9 cellular contexts compared by ENCODE assay signal in the genomic region with DNA sequence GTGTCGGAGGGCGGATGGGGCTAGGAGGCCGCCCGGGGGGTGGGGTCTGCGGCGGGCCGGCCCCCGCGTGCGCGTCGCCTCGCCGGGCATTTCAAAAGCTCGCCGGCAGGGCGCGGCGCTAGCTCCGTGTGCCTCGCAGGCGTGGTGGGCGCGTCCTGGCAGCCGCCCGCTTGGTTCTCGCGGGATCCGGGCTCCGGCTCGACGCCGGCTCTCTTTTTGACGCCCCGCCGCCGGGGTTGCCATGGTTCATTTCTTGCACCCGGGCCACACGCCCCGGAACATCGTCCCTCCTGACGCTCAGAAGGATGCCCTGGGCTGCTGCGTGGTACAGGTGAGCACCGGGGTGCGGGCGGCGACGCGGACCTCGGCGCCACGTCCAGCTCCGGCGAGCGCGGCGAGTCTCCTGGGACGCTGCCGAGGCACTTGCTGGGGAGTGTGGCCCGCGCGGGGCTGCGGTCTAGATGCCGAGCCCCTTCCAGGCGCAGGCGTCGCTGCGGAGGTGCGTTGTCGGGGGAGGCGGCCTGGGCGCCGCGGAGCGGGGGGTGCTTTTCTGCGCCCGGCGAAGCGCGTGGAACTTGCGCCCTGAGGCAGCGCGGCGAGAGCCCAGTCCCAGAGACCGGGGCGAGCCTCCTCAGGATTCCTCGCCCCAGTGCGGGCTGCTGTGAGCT. TPM values are rescaled to one million over a fixed set of nuclear protein-coding genes. Genes with fewer than 3 reads are reported as not detected.
DNase-seq lines count a peak whose midpoint lies in the region; ATAC-seq and TF ChIP-seq lines count a peak whose summit lies in the region.
"Had no signal": no experiment of that assay in that cellular context is flagged by ENCODE, and none has a peak within 500 bp of the region (broad histone marks: within the 10 kb centered on the region; RNA-seq: fewer than 3 reads in every experiment).

A gene (plus strand): TSS at position 118 of the 668 bp plus-strand sequence. CDS start 124 bp downstream, at position 242.

- CTCF ChIA-PET in PC-3 (lab: Charles Lee), result no interaction called here

- peak within 1 kb of the TSS; percentile 73 for H3K4me2 ChIP-seq in PC-3 (ENCODE audit: low read length)

- H2AFZ ChIP-seq in PC-3 (ENCODE audit: low read length), result peak within 1 kb of the TSS; percentile 81

- no peaks in the 10 kb centered on the region for H4K20me1 ChIP-seq in PC-3 (ENCODE audit: low read length)

- H3K27me3 ChIP-seq in PC-3 (ENCODE audit: low read length), result no peaks in the 10 kb centered on the region
- H3K27me3 ChIP-seq: SJCRH30 had no signal

- no peaks in the 10 kb centered on the region for H3F3A ChIP-seq in PC-3 (ENCODE audit: low read length, unreplicated experiment)

- POLR2A ChIA-PET in PC-3 (lab: Charles Lee; ENCODE audit: unreplicated experiment), result no interaction called here

- DNase-seq in CD1c-positive myeloid dendritic cell (ENCODE audit: extremely low spot score) (peak; percentile 65), HPDE6-E6E7 (ENCODE audit: extremely low spot score) (peak; percentile 90), PC-3 (peak; percentile 60), activated gamma-delta T cell (lab: John Stamatoyannopoulos, UW) (peak; percentile 32), glomerular visceral epithelial cell (ENCODE audit: extremely low spot score) (peak; percentile 95), renal cortical epithelial cell (ENCODE audit: low read depth) (peak; percentile 51), cerebellar nuclear complex (lab: John Stamatoyannopoulos, UW) (no peak)

- no TSS peak for BruUV-seq in PC-3 (replicated peaks; lab: Mats Ljungman, UMichigan)

- TF ChIP-seq CTCF in PC-3 (conservative IDR thresholded peaks at IDR 0.05; ENCODE audit: low read depth, low read length), result no peak

- peak; percentile 89 for ATAC-seq in GM19395 (IDR thresholded peaks at IDR 0.05; ENCODE audit: unreplicated experiment)
- ATAC-seq in PC-3, result peak; percentile 97

- H3K4me1 ChIP-seq in PC-3 (ENCODE audit: insufficient read depth, low read length), result no peaks in the 10 kb centered on the region
- H3K4me1 ChIP-seq: SJCRH30 had no signal

- peak within 1 kb of the TSS; percentile 38; the same call in 1 of the 2 replicates for H3K4me3 ChIP-seq in PC-3 (ENCODE audit: low read length)
- H3K4me3 ChIP-seq: SJCRH30 had no signal

- H3K27ac ChIP-seq in PC-3 (ENCODE audit: low read length), result no peak within 1 kb of the TSS
- H3K27ac ChIP-seq: SJCRH30 had no signal

- no peaks in the 10 kb centered on the region for H3K36me3 ChIP-seq in PC-3 (ENCODE audit: low read depth, low read length)
- H3K36me3 ChIP-seq: SJCRH30 had no signal

- H3K9ac ChIP-seq in PC-3 (ENCODE audit: low read length), result no peak within 1 kb of the TSS

- no peaks in the 10 kb centered on the region for H3K9me3 ChIP-seq in PC-3 (ENCODE audit: low read length)
- H3K9me3 ChIP-seq: SJCRH30 had no signal

- intact Hi-C loops in PC-3 (cut with micrococcal nuclease), result no loop called here

- H3K79me2 ChIP-seq in PC-3 (ENCODE audit: low read length), result no peaks in the 10 kb centered on the region

- no peaks in the 10 kb centered on the region for H3K9me2 ChIP-seq in PC-3 (replicated peaks; ENCODE audit: low read length)

RNA-seq across cellular contexts. Expression of the gene that starts here (rescaled TPM):
- total RNA-seq in PC-3 (2014; rRNA removed), result 0.40 and 0.47 TPM in 2 replicates
- total RNA-seq in renal cortical epithelial cell, result 0.75 and 4.5 TPM in 2 replicates

Comparison
In these comparisons a context has a peak if more than half of its experiments do, and no peak if none do; other contexts are left out.
1. Peak in DNase-seq, ATAC-seq, H3K4me3 ChIP-seq and H3K4me2 ChIP-seq in PC-3; RNA of the gene not detected or under 1 TPM.
2. DNase-seq: peak in CD1c-positive myeloid dendritic cell (single experiment), HPDE6-E6E7 (single experiment), activated gamma-delta T cell (single experiment), glomerular visceral epithelial cell (single experiment) and renal cortical epithelial cell (single experiment); none in cerebellar nuclear complex (0 of 2).